In genomic region chr9:115278241-115279035, GRCh38 we compare ENCODE assay signal across 1 cellular context.
A peak's percentile ranks its signal among the peaks of the same experiment; 100 is the strongest.
TF ChIP-seq lines count a peak whose summit lies in the region.

No MANE protein-coding gene starts in this region.

TF ChIP-seq in GM12878, 131 proteins besides CTCF, POLR2A, EP300 and RAD21 (continued from another document):
- TF ChIP-seq IRF4 (IDR thresholded peaks at IDR 0.05; ENCODE audit: low read depth, low read length) (no peak), HSF1 (IDR thresholded peaks at IDR 0.05; ENCODE audit: low read depth, low read length) (no peak), POLR2AphosphoS2 (IDR thresholded peaks at IDR 0.05; ENCODE audit: low read depth, low read length) (no peak), SRF (IDR thresholded peaks at IDR 0.05; ENCODE audit: low read depth in 2 of 2, low read length in 2 of 2) (0 out of 4 replicates have a peak, but pooled peaks of 1 of the 2 experiments have one; percentile 35), TCF3 (IDR thresholded peaks at IDR 0.05; ENCODE audit: borderline replicate concordance, insufficient read depth, low read depth, low read length) (no peak), PAX5 (IDR thresholded peaks at IDR 0.05; ENCODE audit: borderline replicate concordance, low read depth, low read length) (no peak)
